In the genomic region with DNA sequence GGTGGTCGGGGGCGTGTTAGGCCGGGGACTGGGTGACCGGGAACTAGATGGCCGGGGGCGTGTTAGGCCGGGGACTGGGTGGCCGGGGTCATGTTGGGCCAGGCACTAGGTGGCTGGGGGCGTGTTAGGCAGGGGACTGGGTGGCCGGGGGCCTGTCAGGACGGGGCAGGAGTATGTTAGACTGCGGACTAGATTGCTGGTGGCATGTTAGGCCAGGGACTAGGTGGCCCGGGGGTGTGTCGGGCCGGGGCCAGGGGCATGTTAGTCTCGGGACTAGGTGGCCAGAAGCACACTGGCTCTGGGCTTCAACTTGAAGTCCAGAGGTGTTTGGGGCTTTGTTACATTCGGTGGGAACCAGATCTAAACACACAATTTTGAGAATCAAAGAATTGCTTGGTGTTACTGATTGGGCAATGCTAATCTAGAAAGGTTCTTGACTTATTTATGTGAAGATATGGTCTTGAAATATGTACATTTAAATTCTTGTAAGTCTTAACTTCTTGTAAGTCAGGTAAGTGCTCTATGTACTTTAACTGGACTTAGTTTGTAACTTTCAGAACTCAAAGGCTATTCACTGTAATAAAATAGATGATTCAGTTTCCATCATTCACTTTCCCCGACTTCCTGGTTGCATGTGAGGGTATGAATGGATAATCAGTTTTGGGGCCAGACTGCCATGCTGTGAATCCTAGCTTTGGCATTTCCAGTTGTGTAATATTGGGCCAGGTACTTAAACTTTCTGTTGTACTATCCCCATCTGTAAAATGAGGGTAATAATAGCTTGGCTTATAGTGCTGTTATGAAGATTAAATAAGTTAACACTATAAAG, we compare ENCODE assay signal across 8 cellular contexts. TPM values are rescaled to one million over a fixed set of nuclear protein-coding genes. Genes with fewer than 3 reads are reported as not detected.
A peak's percentile ranks its signal among the peaks of the same experiment; 100 is the strongest.
DNase-seq lines count a peak whose midpoint lies in the region; ATAC-seq and TF ChIP-seq lines count a peak whose summit lies in the region.

No MANE protein-coding gene starts in this region.

- 10 to 15% methylated on average over 18 of the region's 18 CpGs for WGBS in heart right ventricle, 2 donors

- no peak for TF ChIP-seq POLR2A in gastrocnemius medialis (IDR thresholded peaks at IDR 0.05)

- H3K4me1 Mint-ChIP-seq in activated CD4-positive, alpha-beta memory T cell treated with anti-CD3 and anti-CD28 coated beads for 36 hours (ENCODE audit: low read depth) = peaks cover 28% of the 10 kb centered on the region

- H3K36me3 Mint-ChIP-seq in activated CD4-positive, alpha-beta memory T cell treated with anti-CD3 and anti-CD28 coated beads for 36 hours = no peaks in the 10 kb centered on the region

- intact Hi-C loops in activated CD4-positive, alpha-beta memory T cell treated with anti-CD3 and anti-CD28 coated beads for 36 hours (cut with micrococcal nuclease) = no loop called here
- intact Hi-C loops in heart right ventricle (cut with DNase I) (loop anchor here in 1 of 10 donors (5.0 kb wide), 1 partner anchor 446 kb away; no protein-coding TSS in a partner anchor), gastrocnemius medialis (cut with DNase I; ENCODE audit: low total_unique reads) (loop anchor here (10.0 kb wide), 1 partner anchor 518 kb away; no protein-coding TSS in a partner anchor)

- H3K27me3 Mint-ChIP-seq in activated CD4-positive, alpha-beta memory T cell treated with anti-CD3 and anti-CD28 coated beads for 36 hours = no peaks in the 10 kb centered on the region

- TF ChIP-seq CTCF in heart right ventricle (IDR thresholded peaks at IDR 0.05) = no peak
- no peak for TF ChIP-seq CTCF in gastrocnemius medialis (IDR thresholded peaks at IDR 0.05 in 4 of 5, conservative IDR thresholded peaks at IDR 0.05 in 1 of 5)

- H3K27ac Mint-ChIP-seq in activated CD4-positive, alpha-beta memory T cell treated with anti-CD3 and anti-CD28 coated beads for 36 hours = no peak overlapping the region

- peak overlapping the region; percentile 83 for H3K4me3 Mint-ChIP-seq in activated CD4-positive, alpha-beta memory T cell treated with anti-CD3 and anti-CD28 coated beads for 36 hours

- H3K27me3 ChIP-seq in heart right ventricle (no peaks in the 10 kb centered on the region), gastrocnemius medialis (no peaks in the 10 kb centered on the region)

- ATAC-seq in HG02798 (IDR thresholded peaks at IDR 0.05; ENCODE audit: poor library complexity, unreplicated experiment) (peak; percentile 3), heart right ventricle (peak in 6 of 8 donors; percentile 5 to 44 (median 13)), gastrocnemius medialis (no peak), HG02852 (IDR thresholded peaks at IDR 0.05; ENCODE audit: unreplicated experiment) (no peak)

- H3K9me3 ChIP-seq in heart right ventricle (no peaks in the 10 kb centered on the region), gastrocnemius medialis (no peaks in the 10 kb centered on the region)

- DNase-seq in CD1c-positive myeloid dendritic cell (ENCODE audit: extremely low spot score) (peak; percentile 10), heart right ventricle (no peak), gastrocnemius medialis (no peak), NCI-H2081 treated with DMSO at 0.1 percent for 48 hours (lab: John Stamatoyannopoulos, UW) (no peak), midbrain (lab: John Stamatoyannopoulos, UW) (no peak)
- no peak for DNase-seq in activated CD4-positive, alpha-beta memory T cell treated with anti-CD3 and anti-CD28 coated beads for 36 hours

- in situ Hi-C loops in gastrocnemius medialis (cut with MboI; ENCODE audit: low sequenced_read_pairs in 4 of 4) = loop anchor here in 1 of 4 donors (10.0 kb wide), 1 partner anchor 448 kb away; no protein-coding TSS in a partner anchor

- H3K4me3 ChIP-seq in heart right ventricle = peak overlapping the region; percentile 70 to 90 (median 86)
- H3K4me3 ChIP-seq in gastrocnemius medialis = peak overlapping the region; percentile 71 to 90 (median 86)

- POLR2A ChIA-PET in activated CD4-positive, alpha-beta memory T cell treated with anti-CD3 and anti-CD28 coated beads for 36 hours (lab: Charles Lee) = no interaction called here

- CTCF ChIA-PET in activated CD4-positive, alpha-beta memory T cell treated with anti-CD3 and anti-CD28 coated beads for 36 hours (lab: Charles Lee) = interaction anchor here (0.9 to 1.0 kb wide), 2 partner anchors 9 to 13 kb away, joined by 3 read pairs; no protein-coding TSS in a partner anchor

- no peaks in the 10 kb centered on the region for H3K9me3 Mint-ChIP-seq in activated CD4-positive, alpha-beta memory T cell treated with anti-CD3 and anti-CD28 coated beads for 36 hours

- H3K4me1 ChIP-seq in heart right ventricle = peaks cover 0 to 41% (median 29%) of the 10 kb centered on the region in 9 donors
- H3K4me1 ChIP-seq in gastrocnemius medialis = peaks cover 21 to 22% of the 10 kb centered on the region in 2 donors

- H3K36me3 ChIP-seq in heart right ventricle (peaks cover 0 to 7% (median 0%) of the 10 kb centered on the region in 9 donors), gastrocnemius medialis (no peaks in the 10 kb centered on the region)

- H3K27ac ChIP-seq in heart right ventricle (peak overlapping the region in 5 of 10 donors; percentile 82 to 88 (median 86)), gastrocnemius medialis (peak overlapping the region in 2 of 4 donors; percentile 76 to 85)

RNA-seq across cellular contexts. Expression of a gene that starts 1.1 kb away (rescaled TPM):
- total RNA-seq in activated CD4-positive, alpha-beta memory T cell treated with anti-CD3 and anti-CD28 coated beads for 36 hours = 10 to 100 TPM; 27.0 to 28.1 TPM
- total RNA-seq in heart right ventricle (10 to 100 TPM; 24.4 to 35.1 (median 29.1) TPM), gastrocnemius medialis (10 to 100 TPM; 20.4 to 24.8 (median 23.1) TPM)
- 10 to 100 TPM; 18.7 to 26.2 TPM for polyA plus RNA-seq in heart right ventricle

RNA-seq across cellular contexts. Expression of a gene that starts 30.5 kb away (rescaled TPM):
- total RNA-seq in activated CD4-positive, alpha-beta memory T cell treated with anti-CD3 and anti-CD28 coated beads for 36 hours = 10 to 100 TPM; 13.7 to 17.5 TPM
- total RNA-seq in heart right ventricle (10 to 100 TPM in 2 of 10 donors, 1 to 10 TPM in 8; 5.5 to 19.6 (median 8.2) TPM), gastrocnemius medialis (1 to 10 TPM in 2 of 4 donors, under 1 TPM in 2; 0.58 to 4.0 (median 1.8) TPM)
- polyA plus RNA-seq in heart right ventricle = 10 to 100 TPM in 1 of 2 donors, 1 to 10 TPM in 1; 2.6 to 32.7 TPM

RNA-seq across cellular contexts. Expression of a gene that starts 48.8 kb away (rescaled TPM):
- total RNA-seq in activated CD4-positive, alpha-beta memory T cell treated with anti-CD3 and anti-CD28 coated beads for 36 hours = not detected
- not detected for total RNA-seq in heart right ventricle
- not detected for polyA plus RNA-seq in heart right ventricle
- total RNA-seq in gastrocnemius medialis = not detected

Comparison
In these comparisons a context has a peak if more than half of its experiments do, and no peak if none do; other contexts are left out.
1. ATAC-seq: peak in HG02798 (single experiment) and heart right ventricle (6 of 8); none in gastrocnemius medialis (0 of 2) and HG02852 (single experiment).